In genomic region chr12:93098077-93098476, GRCh38 we compare ENCODE assay signal across 7 cellular contexts.
DNase-seq lines count a peak whose midpoint lies in the region; ATAC-seq and TF ChIP-seq lines count a peak whose summit lies in the region.

No MANE protein-coding gene starts in this region.

- intact Hi-C loops in body of pancreas (cut with DNase I) (no loop called here), left colon (cut with DNase I, micrococcal nuclease) (loop anchor here in 1 of 2 donors (10.0 kb wide), 1 partner anchor 277 kb away; the partner anchor contains the start of gene NUDT4)

- DNase-seq in GM13976 (ENCODE audit: low spot score) (no peak), KBM-7 (peak; percentile 89), UCSD-AML1 (lab: John Stamatoyannopoulos, UW; ENCODE audit: unreplicated experiment) (peak; percentile 53), body of pancreas (peak; percentile 21 to 70 (median 48)), left colon (peak; percentile 48 to 82)
- DNase-seq in stimulated activated CD8-positive, alpha-beta memory T cell treated with anti-CD3 and anti-CD28 coated beads, Interleukin-12 subunit alpha, Interleukin-12 subunit beta, amount 100 ng/mL, for 1 hour (ENCODE audit: low read depth): peak; percentile 53

- WGBS in body of pancreas, 2 donors: 48 to 59% methylated on average over 2 of the region's 2 CpGs

- H3K36me3 ChIP-seq in body of pancreas (replicated peaks in 1 of 2; ENCODE audit: insufficient read depth in 1 of 2, low read depth in 2 of 2): no peaks in the 10 kb centered on the region

- TF ChIP-seq POLR2A in body of pancreas (IDR thresholded peaks at IDR 0.05): no peak

- in situ Hi-C loops in GM13976 (cut with MboI; ENCODE audit: low sequenced_read_pairs, unreplicated experiment) (no loop called here), KBM-7 (cut with MboI; ENCODE audit: low pct_unique_long_range_greater_than_20kb, low sequenced_read_pairs) (no loop called here)

- no peaks in the 10 kb centered on the region for H3K9me3 ChIP-seq in body of pancreas

- no peaks in the 10 kb centered on the region for H3K27me3 ChIP-seq in body of pancreas

- peak; percentile 48 for TF ChIP-seq CTCF in GM13976 (IDR thresholded peaks at IDR 0.05; ENCODE audit: borderline replicate concordance, control extremely low read depth, extremely low read depth, insufficient read depth, missing control alignments)
- peak in 6 of 7 experiments; percentile 15 to 46 (median 32) for TF ChIP-seq CTCF in body of pancreas (IDR thresholded peaks at IDR 0.05)

- no peak overlapping the region for H3K27ac ChIP-seq in body of pancreas

- H3K4me3 ChIP-seq in body of pancreas: no peak overlapping the region

- ATAC-seq in body of pancreas (no peak), left colon (peak; percentile 75), GM21529 (IDR thresholded peaks at IDR 0.05; ENCODE audit: unreplicated experiment) (no peak)

- no peaks in the 10 kb centered on the region for H3K4me1 ChIP-seq in body of pancreas
